ENCODE assay signal across 8 cellular contexts in the genomic region with DNA sequence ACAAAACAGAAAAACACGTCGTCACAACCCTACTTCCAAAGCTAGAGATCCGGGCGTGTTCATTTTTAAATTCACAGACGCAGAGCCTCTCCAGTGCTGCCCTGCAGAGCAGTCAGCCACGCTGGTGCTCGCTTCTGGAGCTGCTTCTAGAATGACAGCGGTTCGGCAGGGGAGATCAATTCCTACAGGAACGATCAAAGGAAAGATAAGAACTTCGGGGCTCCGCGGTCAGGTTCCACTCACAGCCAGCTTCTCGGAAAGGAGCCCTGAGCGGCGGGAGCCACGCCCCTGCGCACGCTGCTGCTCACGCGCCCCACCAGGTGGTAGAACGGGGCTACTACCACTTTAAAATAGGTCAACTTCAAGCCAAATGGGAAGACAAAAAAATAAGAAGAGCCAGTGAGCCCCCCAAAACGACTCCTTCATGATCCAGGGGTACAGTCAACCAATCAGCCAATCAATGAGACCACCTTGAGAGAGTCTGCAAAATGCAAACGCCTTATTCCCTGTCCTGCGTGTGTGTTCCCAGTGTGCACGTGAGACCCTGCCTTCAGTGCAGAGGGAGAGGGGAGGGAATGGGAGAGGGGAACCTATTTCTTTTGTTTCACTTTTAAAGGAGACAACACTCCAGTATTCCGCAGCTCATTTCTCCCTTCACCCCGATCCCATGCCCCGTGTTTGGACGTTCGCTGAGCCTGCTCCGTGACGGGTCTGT.
DNase-seq lines count a peak whose midpoint lies in the region; ATAC-seq and TF ChIP-seq lines count a peak whose summit lies in the region.

No MANE protein-coding gene starts in this region.

- peak overlapping the region; percentile 69 for H3K4me3 Mint-ChIP-seq in activated T-cell treated with anti-CD3 and anti-CD28 coated beads, Interleukin-2, amount 50 U/mL, for 4 hours
- H3K4me3 Mint-ChIP-seq in naive thymus-derived CD4-positive, alpha-beta T cell = peak overlapping the region; percentile 63 to 94 (median 82)
- peak overlapping the region; percentile 56 to 67 for H3K4me3 Mint-ChIP-seq in stimulated activated naive B cell treated with anti-CD40 and anti-IgM and Interleukin-4, amounts not matched to agents 10 μg/mL and 1 μg/mL and 100 μg/mL, for 72 hours

- H3K36me3 ChIP-seq in PC-3 (ENCODE audit: low read depth, low read length) = no peaks in the 10 kb centered on the region
- H3K36me3 ChIP-seq in naive thymus-derived CD4-positive, alpha-beta T cell (ENCODE audit: control insufficient read depth in 2 of 3, insufficient read depth in 3 of 3, low read length in 3 of 3) = no peaks in the 10 kb centered on the region

- no peaks in the 10 kb centered on the region for H4K20me1 ChIP-seq in PC-3 (ENCODE audit: low read length)

- H3K9me2 ChIP-seq in PC-3 (replicated peaks; ENCODE audit: low read length) = no peaks in the 10 kb centered on the region

- peak; percentile 92 for TF ChIP-seq CTCF in PC-3 (conservative IDR thresholded peaks at IDR 0.05; ENCODE audit: low read depth, low read length)

- DNase-seq in DMS 273 (lab: John Stamatoyannopoulos, UW; ENCODE audit: unreplicated experiment) = peak; percentile 79
- DNase-seq in HUDEP-2 (lab: John Stamatoyannopoulos, UW; ENCODE audit: unreplicated experiment in 76 of 76) = peak in 51 of 76 experiments; percentile 2 to 66 (median 36)
- peak; percentile 76 for DNase-seq in PC-3
- DNase-seq in activated T-cell treated with anti-CD3 and anti-CD28 coated beads, Interleukin-2, amount 50 U/mL, for 4 hours = peak; percentile 69
- peak; percentile 24 for DNase-seq in fibroblast of gingiva (ENCODE audit: low read depth)
- peak; percentile 58 to 83 (median 72) for DNase-seq in naive thymus-derived CD4-positive, alpha-beta T cell
- peak; percentile 55 for DNase-seq in stimulated activated naive B cell treated with anti-CD40 and anti-IgM and Interleukin-4, amounts not matched to agents 10 μg/mL and 1 μg/mL and 100 μg/mL, for 72 hours

- no peak overlapping the region for H3K27ac ChIP-seq in PC-3 (ENCODE audit: low read length)
- no peak overlapping the region for H3K27ac ChIP-seq in naive thymus-derived CD4-positive, alpha-beta T cell (ENCODE audit: low read depth, low read length)

- H3K9ac ChIP-seq in PC-3 (ENCODE audit: low read length) = no peak overlapping the region

- H2AFZ ChIP-seq in PC-3 (ENCODE audit: low read length) = peak overlapping the region; percentile 71

- CTCF ChIA-PET in PC-3 (lab: Charles Lee) = interaction anchor here (0.7 to 1.4 kb wide), 7 partner anchors 9 to 387 kb away, joined by 3 to 15 read pairs (median 8); no protein-coding TSS in a partner anchor
- CTCF ChIA-PET in naive thymus-derived CD4-positive, alpha-beta T cell (lab: Charles Lee) = interaction anchor here (0.7 to 2.0 kb wide), 5 partner anchors 9 to 341 kb away, joined by 3 to 17 read pairs (median 4); no protein-coding TSS in a partner anchor

- H3K9me3 Mint-ChIP-seq in activated T-cell treated with anti-CD3 and anti-CD28 coated beads, Interleukin-2, amount 50 U/mL, for 4 hours = no peaks in the 10 kb centered on the region
- H3K9me3 Mint-ChIP-seq in naive thymus-derived CD4-positive, alpha-beta T cell = peaks cover 0 to 3% (median 0%) of the 10 kb centered on the region in 11 donors
- peaks cover 0 to 2% of the 10 kb centered on the region in 2 donors for H3K9me3 Mint-ChIP-seq in stimulated activated naive B cell treated with anti-CD40 and anti-IgM and Interleukin-4, amounts not matched to agents 10 μg/mL and 1 μg/mL and 100 μg/mL, for 72 hours

- BruUV-seq in PC-3 (replicated peaks; lab: Mats Ljungman, UMichigan) = no TSS peak

- no peaks in the 10 kb centered on the region for H3K36me3 Mint-ChIP-seq in activated T-cell treated with anti-CD3 and anti-CD28 coated beads, Interleukin-2, amount 50 U/mL, for 4 hours (ENCODE audit: insufficient read depth)
- H3K36me3 Mint-ChIP-seq in naive thymus-derived CD4-positive, alpha-beta T cell = peaks cover 0 to 4% (median 0%) of the 10 kb centered on the region in 5 donors
- H3K36me3 Mint-ChIP-seq in stimulated activated naive B cell treated with anti-CD40 and anti-IgM and Interleukin-4, amounts not matched to agents 10 μg/mL and 1 μg/mL and 100 μg/mL, for 72 hours = no peaks in the 10 kb centered on the region

- peak overlapping the region in 8 of 9 donors; percentile 1 to 82 (median 52) for H3K27ac Mint-ChIP-seq in naive thymus-derived CD4-positive, alpha-beta T cell
- peak overlapping the region; percentile 49 for H3K27ac Mint-ChIP-seq in stimulated activated naive B cell treated with anti-CD40 and anti-IgM and Interleukin-4, amounts not matched to agents 10 μg/mL and 1 μg/mL and 100 μg/mL, for 72 hours

- H3K27me3 Mint-ChIP-seq in activated T-cell treated with anti-CD3 and anti-CD28 coated beads, Interleukin-2, amount 50 U/mL, for 4 hours (ENCODE audit: low read depth) = peaks cover 54% of the 10 kb centered on the region
- peaks cover 22 to 47% (median 40%) of the 10 kb centered on the region in 5 donors for H3K27me3 Mint-ChIP-seq in naive thymus-derived CD4-positive, alpha-beta T cell
- peaks cover 68 to 82% of the 10 kb centered on the region in 2 donors for H3K27me3 Mint-ChIP-seq in stimulated activated naive B cell treated with anti-CD40 and anti-IgM and Interleukin-4, amounts not matched to agents 10 μg/mL and 1 μg/mL and 100 μg/mL, for 72 hours

- H3K9me3 ChIP-seq in PC-3 (ENCODE audit: low read length) = no peaks in the 10 kb centered on the region
- no peaks in the 10 kb centered on the region for H3K9me3 ChIP-seq in naive thymus-derived CD4-positive, alpha-beta T cell (ENCODE audit: control insufficient read depth in 2 of 3, low read length in 3 of 3)

- intact Hi-C loops in PC-3 (cut with micrococcal nuclease) = loop anchor here (1.0 kb wide), 1 partner anchor 307 kb away; no protein-coding TSS in a partner anchor
- intact Hi-C loops in naive thymus-derived CD4-positive, alpha-beta T cell (cut with micrococcal nuclease) = no loop called here

- peak; percentile 86 for ATAC-seq in PC-3
- peak; percentile 88 to 89 for ATAC-seq in activated T-cell treated with anti-CD3 and anti-CD28 coated beads, Interleukin-2, amount 50 U/mL, for 4 hours
- ATAC-seq in naive thymus-derived CD4-positive, alpha-beta T cell = peak; percentile 96
- peak; percentile 73 to 83 for ATAC-seq in stimulated activated naive B cell treated with anti-CD40 and anti-IgM and Interleukin-4, amounts not matched to agents 10 μg/mL and 1 μg/mL and 100 μg/mL, for 72 hours (replicated peaks)
- no peak for ATAC-seq in GM19395 (IDR thresholded peaks at IDR 0.05; ENCODE audit: unreplicated experiment)

- POLR2A ChIA-PET in PC-3 (lab: Charles Lee; ENCODE audit: unreplicated experiment) = no interaction called here
- POLR2A ChIA-PET in naive thymus-derived CD4-positive, alpha-beta T cell (lab: Charles Lee) = interaction anchor here (1.5 kb wide), 1 partner anchor 9 kb away, joined by 4 read pairs; no protein-coding TSS in a partner anchor

- peaks cover 81% of the 10 kb centered on the region for H3K27me3 ChIP-seq in PC-3 (ENCODE audit: low read length)
- no peaks in the 10 kb centered on the region for H3K27me3 ChIP-seq in naive thymus-derived CD4-positive, alpha-beta T cell (ENCODE audit: control insufficient read depth in 2 of 2, insufficient read depth in 2 of 2, low read length in 2 of 2)

- peaks cover 5% of the 10 kb centered on the region; the same call in 1 of the 2 replicates for H3K4me1 ChIP-seq in PC-3 (ENCODE audit: insufficient read depth, low read length)
- H3K4me1 ChIP-seq in naive thymus-derived CD4-positive, alpha-beta T cell (ENCODE audit: control insufficient read depth in 2 of 2, insufficient read depth in 2 of 2, low read length in 2 of 2) = peaks cover 3 to 5% of the 10 kb centered on the region in 2 donors

- peak overlapping the region; percentile 82 for H3K4me2 ChIP-seq in PC-3 (ENCODE audit: low read length)

- H3K4me3 ChIP-seq in PC-3 (ENCODE audit: low read length) = peak overlapping the region; percentile 54
- peak overlapping the region; percentile 57 for H3K4me3 ChIP-seq in naive thymus-derived CD4-positive, alpha-beta T cell (ENCODE audit: low read length)

- peaks cover 12% of the 10 kb centered on the region for H3K4me1 Mint-ChIP-seq in activated T-cell treated with anti-CD3 and anti-CD28 coated beads, Interleukin-2, amount 50 U/mL, for 4 hours (ENCODE audit: low read depth)
- H3K4me1 Mint-ChIP-seq in naive thymus-derived CD4-positive, alpha-beta T cell = peaks cover 12 to 14% (median 13%) of the 10 kb centered on the region in 7 donors
- peaks cover 12 to 19% of the 10 kb centered on the region in 2 donors for H3K4me1 Mint-ChIP-seq in stimulated activated naive B cell treated with anti-CD40 and anti-IgM and Interleukin-4, amounts not matched to agents 10 μg/mL and 1 μg/mL and 100 μg/mL, for 72 hours

- H3K79me2 ChIP-seq in PC-3 (ENCODE audit: low read length) = no peaks in the 10 kb centered on the region

- no peaks in the 10 kb centered on the region for H3F3A ChIP-seq in PC-3 (ENCODE audit: low read length, unreplicated experiment)

Comparison
In these comparisons a context has a peak if more than half of its experiments do, and no peak if none do; other contexts are left out.
1. DNase-seq: peak in every context shown above with its lines; median percentile 79 in DMS 273; 76 in PC-3; 72 in naive thymus-derived CD4-positive, alpha-beta T cell; 69 in activated T-cell treated with anti-CD3 and anti-CD28 coated beads, Interleukin-2, amount 50 U/mL, for 4 hours; 55 in stimulated activated naive B cell treated with anti-CD40 and anti-IgM and Interleukin-4, amounts not matched to agents 10 μg/mL and 1 μg/mL and 100 μg/mL, for 72 hours; 36 in HUDEP-2; 24 in fibroblast of gingiva.